ENCODE assay signal across 8 cellular contexts in genomic region chr16:24253192-24253591, GRCh38. TPM values are rescaled to one million over a fixed set of nuclear protein-coding genes. Genes with fewer than 3 reads are reported as not detected.
DNase-seq lines count a peak whose midpoint lies in the region; ATAC-seq and TF ChIP-seq lines count a peak whose summit lies in the region.

No MANE protein-coding gene starts in this region.

- 14% methylated on average over 7 of the region's 7 CpGs for WGBS in smooth muscle cell (ENCODE audit: low lambda C conversion rate)

- H3K4me3 ChIP-seq in PC-9 (no peak overlapping the region), right atrium auricular region (no peak overlapping the region), smooth muscle cell (no peak overlapping the region)

- DNase-seq in DMS79 (lab: John Stamatoyannopoulos, UW) (peak; percentile 2), HK-2 (ENCODE audit: unreplicated experiment) (peak; percentile 13), PC-9 (peak in 1 of 2 experiments; percentile 11), right atrium auricular region (ENCODE audit: low spot score) (no peak), smooth muscle cell (lab: John Stamatoyannopoulos, UW; ENCODE audit: unreplicated experiment) (no peak), GOT3 (lab: John Stamatoyannopoulos, UW) (no peak), T1000 (lab: John Stamatoyannopoulos, UW) (no peak)
- peak in 1 of 2 donors; percentile 41 for DNase-seq in activated naive CD4-positive, alpha-beta T cell treated with anti-CD3 and anti-CD28 coated beads, Interleukin-2, amount 50 U/mL, for 72 hours (ENCODE audit: low spot score in 2 of 2)

- no peaks in the 10 kb centered on the region for H3K9me2 ChIP-seq in PC-9 (ENCODE audit: insufficient read depth)

- TF ChIP-seq CTCF in PC-9 (conservative IDR thresholded peaks at IDR 0.05): peak; percentile 82
- TF ChIP-seq CTCF in right atrium auricular region (IDR thresholded peaks at IDR 0.05): peak; percentile 35 to 80
- TF ChIP-seq CTCF in smooth muscle cell (IDR thresholded peaks at IDR 0.05; ENCODE audit: borderline replicate concordance, insufficient read depth, poor library complexity, severe bottlenecking): peak; percentile 74

- H3K4me1 ChIP-seq in PC-9 (replicated peaks; ENCODE audit: insufficient read depth) (no peaks in the 10 kb centered on the region), right atrium auricular region (peaks cover 0 to 3% of the 10 kb centered on the region in 2 donors), smooth muscle cell (ENCODE audit: low read depth) (no peaks in the 10 kb centered on the region)

- H3F3A ChIP-seq in PC-9 (ENCODE audit: insufficient read depth, low read depth) (no peaks in the 10 kb centered on the region), smooth muscle cell (ENCODE audit: low read depth) (no peaks in the 10 kb centered on the region)

- BruUV-seq in PC-9 (replicated peaks; lab: Mats Ljungman, UMichigan): no TSS peak

- H2AFZ ChIP-seq in PC-9 (no peak overlapping the region), smooth muscle cell (ENCODE audit: low read depth) (no peak overlapping the region)

- no peak overlapping the region for H3K27ac Mint-ChIP-seq in activated naive CD4-positive, alpha-beta T cell treated with anti-CD3 and anti-CD28 coated beads, Interleukin-2, amount 50 U/mL, for 72 hours

- H3K36me3 Mint-ChIP-seq in activated naive CD4-positive, alpha-beta T cell treated with anti-CD3 and anti-CD28 coated beads, Interleukin-2, amount 50 U/mL, for 72 hours: no peaks in the 10 kb centered on the region

- H3K9me3 ChIP-seq in PC-9 (ENCODE audit: insufficient read depth, low read depth): no peaks in the 10 kb centered on the region
- no peaks in the 10 kb centered on the region for H3K9me3 ChIP-seq in right atrium auricular region
- H3K9me3 ChIP-seq in smooth muscle cell (replicated peaks; ENCODE audit: low read depth): no peaks in the 10 kb centered on the region

- no peak overlapping the region for H3K9ac ChIP-seq in smooth muscle cell (ENCODE audit: low read depth)

- no peaks in the 10 kb centered on the region for H3K79me2 ChIP-seq in PC-9 (ENCODE audit: low read depth)
- no peaks in the 10 kb centered on the region for H3K79me2 ChIP-seq in smooth muscle cell (ENCODE audit: low read depth)

- H3K9me3 Mint-ChIP-seq in activated naive CD4-positive, alpha-beta T cell treated with anti-CD3 and anti-CD28 coated beads, Interleukin-2, amount 50 U/mL, for 72 hours: no peaks in the 10 kb centered on the region

- H4K20me1 ChIP-seq in PC-9 (ENCODE audit: insufficient read depth) (no peaks in the 10 kb centered on the region), smooth muscle cell (ENCODE audit: low read depth) (no peaks in the 10 kb centered on the region)

- H3K27me3 ChIP-seq in PC-9 (ENCODE audit: insufficient read depth, low read depth) (peaks cover 29% of the 10 kb centered on the region), right atrium auricular region (no peaks in the 10 kb centered on the region), smooth muscle cell (ENCODE audit: low read depth) (peaks cover 58% of the 10 kb centered on the region)

- H3K4me2 ChIP-seq in PC-9 (no peak overlapping the region), smooth muscle cell (no peak overlapping the region)

- POLR2A ChIA-PET in PC-9 (lab: Charles Lee; ENCODE audit: unreplicated experiment): no interaction called here

- CTCF ChIA-PET in PC-9 (lab: Charles Lee): interaction anchor here (0.6 kb wide), 1 partner anchor 892 kb away, joined by 3 read pairs; no protein-coding TSS in a partner anchor

- no peak overlapping the region for H3K27ac ChIP-seq in PC-9
- H3K27ac ChIP-seq in right atrium auricular region: no peak overlapping the region
- no peak overlapping the region for H3K27ac ChIP-seq in smooth muscle cell (ENCODE audit: low read depth)

- H3K36me3 ChIP-seq in PC-9 (ENCODE audit: low read depth) (no peaks in the 10 kb centered on the region), right atrium auricular region (no peaks in the 10 kb centered on the region), smooth muscle cell (ENCODE audit: low read depth) (no peaks in the 10 kb centered on the region)

- intact Hi-C loops in PC-9 (cut with micrococcal nuclease; ENCODE audit: unreplicated experiment): no loop called here

- ATAC-seq in activated naive CD4-positive, alpha-beta T cell treated with anti-CD3 and anti-CD28 coated beads, Interleukin-2, amount 50 U/mL, for 72 hours: peak; percentile 76 to 80

RNA-seq across cellular contexts. Expression of gene CACNG3, which starts 2.9 kb away (rescaled TPM):
- total RNA-seq in PC-9 (2021) (not detected in 2 replicates), right atrium auricular region (not detected), smooth muscle cell (not detected in 2 replicates)
- not detected for total RNA-seq in activated naive CD4-positive, alpha-beta T cell treated with anti-CD3 and anti-CD28 coated beads, Interleukin-2, amount 50 U/mL, for 72 hours
- not detected in 2 replicates for polyA plus RNA-seq in smooth muscle cell

Comparison
In these comparisons a context has a peak if more than half of its experiments do, and no peak if none do; other contexts are left out.
1. DNase-seq: peak in DMS79 (single experiment) and HK-2 (single experiment); none in right atrium auricular region (single experiment), smooth muscle cell (single experiment), GOT3 (single experiment) and T1000 (single experiment).
2. Peak in every context shown above with its lines, with median percentiles within 50 percentile points of each other: CTCF ChIP-seq.